In the genomic region with DNA sequence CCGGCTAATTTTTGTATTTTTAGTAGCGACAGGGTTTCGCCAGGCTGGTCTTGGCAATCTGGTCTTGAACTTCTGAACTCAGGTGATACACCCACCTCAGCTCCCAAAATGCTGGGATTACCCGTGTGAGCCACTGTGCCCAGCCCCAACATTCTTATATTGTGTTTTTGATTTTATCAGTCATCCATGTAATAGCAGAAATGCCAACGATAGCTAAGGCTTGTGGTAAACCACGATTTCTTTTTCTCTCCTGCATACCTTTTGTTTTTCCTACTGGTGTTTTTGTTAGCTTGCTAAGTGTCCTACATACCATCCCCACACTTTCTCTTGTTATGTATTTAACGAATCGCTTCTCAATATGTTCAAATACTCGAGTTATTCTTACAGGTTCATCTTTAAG, we compare ENCODE assay signal across 26 cellular contexts. TPM values are rescaled to one million over a fixed set of nuclear protein-coding genes. Genes with fewer than 3 reads are reported as not detected.
A peak's percentile ranks its signal among the peaks of the same experiment; 100 is the strongest.
DNase-seq lines count a peak whose midpoint lies in the region; ATAC-seq and TF ChIP-seq lines count a peak whose summit lies in the region.
"Had no signal": no experiment of that assay in that cellular context is flagged by ENCODE, and none has a peak within 500 bp of the region (broad histone marks: within the 10 kb centered on the region; RNA-seq: fewer than 3 reads in every experiment).

No MANE protein-coding gene starts in this region.

- no peak overlapping the region for H2BK120ac ChIP-seq in mesenchymal stem cell (ENCODE audit: low read depth, low read length)

- H3K9ac ChIP-seq in mesenchymal stem cell (ENCODE audit: low read length) = no peak overlapping the region
- H3K9ac ChIP-seq: KMS-11 had no signal

- H3K79me1 ChIP-seq in mesenchymal stem cell (replicated peaks; ENCODE audit: low read length, poor library complexity, severe bottlenecking) = peaks cover 17% of the 10 kb centered on the region

- DNase-seq in stimulated activated naive CD8-positive, alpha-beta T cell treated with anti-CD3 and anti-CD28 coated beads, Interleukin-15, Interleukin-2, amounts not matched to agents 100 U/mL and 50 U/mL, for 24 hours = no peak
- no peak for DNase-seq in ascending aorta (ENCODE audit: low spot score in 2 of 2)
- no peak for DNase-seq in mesenchymal stem cell
- DNase-seq in ecto neural progenitor cell (ENCODE audit: low spot score) = no peak
- DNase-seq: activated CD8-positive, alpha-beta T cell treated with anti-CD3 and anti-CD28 coated beads for 36 hours; activated T-cell treated with anti-CD3 and anti-CD28 coated beads, Interleukin-2, amount 50 U/mL, for 24 hours; CD4-positive, CD25-positive, alpha-beta regulatory T cell; DMS53; effector CD4-positive, alpha-beta T cell; natural killer cell; NCI-H1092; NCI-H2081; NCI-H526 treated with DMSO at 0.1 percent for 48 hours; posterior cingulate gyrus; SHP77 treated with DMSO at 0.1 percent for 48 hours; small intestine; stimulated activated CD4-positive, alpha-beta T cell treated with anti-CD3 and anti-CD28 coated beads, Interleukin-4, amount 100 ng/mL, for 4 hours; thyroid gland; WERI-Rb-1 had no signal

- H3K14ac ChIP-seq in mesenchymal stem cell (ENCODE audit: low read length in 2 of 2) = no peak overlapping the region

- H3K27me3 Mint-ChIP-seq in stimulated activated naive CD8-positive, alpha-beta T cell treated with anti-CD3 and anti-CD28 coated beads, Interleukin-15, Interleukin-2, amounts not matched to agents 100 ng/mL and 50 ng/mL, for 24 hours = no peaks in the 10 kb centered on the region
- H3K27me3 Mint-ChIP-seq: activated CD8-positive, alpha-beta T cell treated with anti-CD3 and anti-CD28 coated beads for 36 hours; activated naive CD4-positive, alpha-beta T cell treated with anti-CD3 and anti-CD28 coated beads, Interleukin-2, amount 50 U/mL, for 24 hours; activated T-cell treated with anti-CD3 and anti-CD28 coated beads, Interleukin-2, amount 50 U/mL, for 24 hours; CD4-positive, CD25-positive, alpha-beta regulatory T cell had no signal

- H2AK5ac ChIP-seq in mesenchymal stem cell (ENCODE audit: low read length, severe bottlenecking) = peak overlapping the region; percentile 82

- no peak overlapping the region for H2BK12ac ChIP-seq in mesenchymal stem cell (ENCODE audit: low read length in 2 of 2)

- no peaks in the 10 kb centered on the region for H3K9me3 Mint-ChIP-seq in stimulated activated naive CD8-positive, alpha-beta T cell treated with anti-CD3 and anti-CD28 coated beads, Interleukin-15, Interleukin-2, amounts not matched to agents 100 ng/mL and 50 ng/mL, for 24 hours
- H3K9me3 Mint-ChIP-seq: activated CD8-positive, alpha-beta T cell treated with anti-CD3 and anti-CD28 coated beads for 36 hours; activated naive CD4-positive, alpha-beta T cell treated with anti-CD3 and anti-CD28 coated beads, Interleukin-2, amount 50 U/mL, for 24 hours; activated T-cell treated with anti-CD3 and anti-CD28 coated beads, Interleukin-2, amount 50 U/mL, for 24 hours; CD4-positive, CD25-positive, alpha-beta regulatory T cell; natural killer cell had no signal

- H3K27ac ChIP-seq in ascending aorta = peak overlapping the region; percentile 77 to 84
- H3K27ac ChIP-seq in mesenchymal stem cell (ENCODE audit: low read length, poor library complexity, severe bottlenecking) = peak overlapping the region; percentile 58
- H3K27ac ChIP-seq: A549, KMS-11, WERI-Rb-1 had no signal

- H2BK15ac ChIP-seq in mesenchymal stem cell (ENCODE audit: low read depth, poor library complexity, severe bottlenecking) = no peak overlapping the region

- H2AFZ ChIP-seq in mesenchymal stem cell (ENCODE audit: low read depth, low read length) = no peak overlapping the region

- no peak overlapping the region for H3K4me3 Mint-ChIP-seq in stimulated activated naive CD8-positive, alpha-beta T cell treated with anti-CD3 and anti-CD28 coated beads, Interleukin-15, Interleukin-2, amounts not matched to agents 100 ng/mL and 50 ng/mL, for 24 hours
- H3K4me3 Mint-ChIP-seq: activated CD8-positive, alpha-beta T cell treated with anti-CD3 and anti-CD28 coated beads for 36 hours; activated naive CD4-positive, alpha-beta T cell treated with anti-CD3 and anti-CD28 coated beads, Interleukin-2, amount 50 U/mL, for 24 hours; activated T-cell treated with anti-CD3 and anti-CD28 coated beads, Interleukin-2, amount 50 U/mL, for 24 hours; natural killer cell had no signal

- intact Hi-C loops in ascending aorta (cut with DNase I) = loop anchor here (10.0 kb wide), 1 partner anchor 285 kb away; no protein-coding TSS in a partner anchor

- H2BK5ac ChIP-seq in mesenchymal stem cell (ENCODE audit: low read depth, low read length, poor library complexity, severe bottlenecking) = no peak overlapping the region

- no peak overlapping the region for H4K91ac ChIP-seq in mesenchymal stem cell (ENCODE audit: low read length)

- peak overlapping the region; percentile 33 for H3K27ac Mint-ChIP-seq in stimulated activated naive CD8-positive, alpha-beta T cell treated with anti-CD3 and anti-CD28 coated beads, Interleukin-15, Interleukin-2, amounts not matched to agents 100 ng/mL and 50 ng/mL, for 24 hours
- H3K27ac Mint-ChIP-seq: activated CD8-positive, alpha-beta T cell treated with anti-CD3 and anti-CD28 coated beads for 36 hours; activated T-cell treated with anti-CD3 and anti-CD28 coated beads, Interleukin-2, amount 50 U/mL, for 24 hours; natural killer cell had no signal

- H3K27me3 ChIP-seq in ascending aorta (no peaks in the 10 kb centered on the region), mesenchymal stem cell (ENCODE audit: control insufficient read depth in 1 of 2, insufficient read depth in 1 of 2, low read length in 2 of 2) (no peaks in the 10 kb centered on the region)
- H3K27me3 ChIP-seq: thyroid gland had no signal

- no peak overlapping the region for H3K4me2 ChIP-seq in mesenchymal stem cell (ENCODE audit: low read length, poor library complexity, severe bottlenecking)
- H3K4me2 ChIP-seq: A549, KMS-11 had no signal

- H3K36me3 ChIP-seq in ascending aorta = no peaks in the 10 kb centered on the region
- H3K36me3 ChIP-seq in mesenchymal stem cell (ENCODE audit: control insufficient read depth in 1 of 2, insufficient read depth in 2 of 2, low read depth in 1 of 2, low read length in 2 of 2) = peaks cover 0 to 3% of the 10 kb centered on the region in 2 experiments
- H3K36me3 ChIP-seq: thyroid gland, WERI-Rb-1 had no signal

- peaks cover 20% of the 10 kb centered on the region for H3K4me1 Mint-ChIP-seq in stimulated activated naive CD8-positive, alpha-beta T cell treated with anti-CD3 and anti-CD28 coated beads, Interleukin-15, Interleukin-2, amounts not matched to agents 100 ng/mL and 50 ng/mL, for 24 hours (ENCODE audit: low read depth)

- H3K4me3 ChIP-seq in ascending aorta (no peak overlapping the region), mesenchymal stem cell (ENCODE audit: insufficient read depth in 1 of 2, low read depth in 1 of 2, low read length in 2 of 2) (no peak overlapping the region)
- H3K4me3 ChIP-seq: A549, thyroid gland had no signal

- H3K9me3 ChIP-seq in ascending aorta (no peaks in the 10 kb centered on the region), mesenchymal stem cell (ENCODE audit: control insufficient read depth, low read length) (no peaks in the 10 kb centered on the region)
- H3K9me3 ChIP-seq: A549, thyroid gland had no signal

- H3K18ac ChIP-seq in mesenchymal stem cell (ENCODE audit: low read depth in 1 of 2, low read length in 2 of 2) = no peak overlapping the region

- no peak for ATAC-seq in stimulated activated naive CD8-positive, alpha-beta T cell treated with anti-CD3 and anti-CD28 coated beads, Interleukin-15, Interleukin-2, amounts not matched to agents 100 U/mL and 50 U/mL, for 24 hours
- ATAC-seq in GM18858 (IDR thresholded peaks at IDR 0.05; ENCODE audit: unreplicated experiment) (no peak), HG03196 (IDR thresholded peaks at IDR 0.05; ENCODE audit: unreplicated experiment) (no peak), HG03460 (IDR thresholded peaks at IDR 0.05; ENCODE audit: unreplicated experiment) (no peak)
- ATAC-seq: A549; activated CD8-positive, alpha-beta T cell treated with anti-CD3 and anti-CD28 coated beads for 36 hours; natural killer cell had no signal

- H3K4me1 ChIP-seq in ascending aorta (peaks cover 9 to 54% of the 10 kb centered on the region in 2 donors), mesenchymal stem cell (ENCODE audit: control insufficient read depth, insufficient read depth, low read depth, low read length) (peaks cover 8% of the 10 kb centered on the region)

- no peak overlapping the region for H3K23ac ChIP-seq in mesenchymal stem cell (ENCODE audit: low read length in 2 of 2)

- whole genome bisulfite sequencing in mesenchymal stem cell = 82% methylated on average over 9 of the region's 9 CpGs

- no peak overlapping the region for H3K4ac ChIP-seq in mesenchymal stem cell (ENCODE audit: low read depth in 1 of 2, low read length in 2 of 2)

- peaks cover 4% of the 10 kb centered on the region for H3K36me3 Mint-ChIP-seq in stimulated activated naive CD8-positive, alpha-beta T cell treated with anti-CD3 and anti-CD28 coated beads, Interleukin-15, Interleukin-2, amounts not matched to agents 100 ng/mL and 50 ng/mL, for 24 hours (ENCODE audit: low read depth)
- H3K36me3 Mint-ChIP-seq: natural killer cell had no signal

- no peak overlapping the region for H4K8ac ChIP-seq in mesenchymal stem cell (ENCODE audit: low read length)

- TF ChIP-seq CTCF in ascending aorta (IDR thresholded peaks at IDR 0.05) = no peak

RNA-seq across cellular contexts. Expression of a gene that starts 12.1 kb away (rescaled TPM):
- total RNA-seq in ascending aorta = 112 TPM
- polyA plus RNA-seq in mesenchymal stem cell (2013, experiment 1 of 2) = 41.5 TPM
- polyA plus RNA-seq in mesenchymal stem cell (2013, experiment 2 of 2) = 38.1 TPM
